ENCODE assay signal across 40 cellular contexts in the genomic region with DNA sequence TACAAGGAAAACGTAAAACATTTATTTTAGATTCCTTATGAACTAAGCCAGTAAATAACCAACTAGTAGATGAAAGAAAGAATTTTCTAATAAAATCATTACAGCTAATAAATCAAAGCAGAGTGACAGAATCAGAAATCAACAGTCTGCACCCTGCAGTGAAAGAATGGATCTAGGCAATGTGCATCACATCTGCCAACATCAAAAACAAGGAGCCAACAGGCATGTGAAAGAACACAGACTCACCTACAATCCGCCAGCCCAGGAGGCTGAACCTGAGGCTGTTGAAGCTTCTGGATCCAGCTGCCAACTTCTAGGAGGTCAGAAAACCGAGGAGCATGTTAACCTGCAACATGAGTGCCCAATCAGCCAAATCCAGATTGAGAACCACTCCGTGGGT.
"Had no signal": no experiment of that assay in that cellular context is flagged by ENCODE, and none has a peak within 500 bp of the region (broad histone marks: within the 10 kb centered on the region; RNA-seq: fewer than 3 reads in every experiment).

No MANE protein-coding gene starts in this region.

- H3K4me3 ChIP-seq: adrenal gland, ascending aorta, breast epithelium, cardiac muscle cell had no signal

- H3K4me1 ChIP-seq: adrenal gland, ascending aorta, breast epithelium had no signal

- H3K4me1 Mint-ChIP-seq: activated naive CD4-positive, alpha-beta T cell treated with anti-CD3 and anti-CD28 coated beads, Interleukin-2, amount 10 ng/mL, durations not matched to agents 7 days and 5 days; activated naive CD4-positive, alpha-beta T cell treated with anti-CD3 and anti-CD28 coated beads, Interleukin-2, amount 50 U/mL, for 24 hours; activated naive CD8-positive, alpha-beta T cell treated with anti-CD3 and anti-CD28 coated beads for 36 hours; activated naive CD8-positive, alpha-beta T cell treated with anti-CD3 and anti-CD28 coated beads, Interleukin-2, amount 10 ng/mL, durations not matched to agents 7 days and 5 days; activated naive CD8-positive, alpha-beta T cell treated with anti-CD3 and anti-CD28 coated beads, Interleukin-2, amount 50 U/mL, for 24 hours; activated T-helper 17 cell treated with anti-CD3 and anti-CD28 coated beads, Interleukin-2, amount 50 U/mL, for 72 hours; brain; central memory CD8-positive, alpha-beta T cell had no signal

- H3K9me3 Mint-ChIP-seq: activated naive CD4-positive, alpha-beta T cell treated with anti-CD3 and anti-CD28 coated beads, Interleukin-2, amount 10 ng/mL, durations not matched to agents 7 days and 5 days; activated naive CD4-positive, alpha-beta T cell treated with anti-CD3 and anti-CD28 coated beads, Interleukin-2, amount 50 U/mL, for 24 hours; activated naive CD8-positive, alpha-beta T cell treated with anti-CD3 and anti-CD28 coated beads for 36 hours; activated naive CD8-positive, alpha-beta T cell treated with anti-CD3 and anti-CD28 coated beads, Interleukin-2, amount 10 ng/mL, durations not matched to agents 7 days and 5 days; activated naive CD8-positive, alpha-beta T cell treated with anti-CD3 and anti-CD28 coated beads, Interleukin-2, amount 50 U/mL, for 24 hours; activated T-cell treated with anti-CD3 and anti-CD28 coated beads, Interleukin-2, amount 50 U/mL, for 24 hours; activated T-cell treated with anti-CD3 and anti-CD28 coated beads, Interleukin-2, amount 50 U/mL, for 72 hours; activated T-helper 17 cell treated with anti-CD3 and anti-CD28 coated beads, Interleukin-2, amount 50 U/mL, for 72 hours; activated T-helper 2 cell treated with anti-CD3 and anti-CD28 coated beads, Interferon-gamma antibody, Interleukin-2, Interleukin-4, amounts not matched to agents 10 μg/mL and 5 μg/mL and 100 μg/mL, durations not matched to agents 14 hours and 24 hours and 36 hours; central memory CD8-positive, alpha-beta T cell had no signal

- H3K27ac Mint-ChIP-seq: activated naive CD4-positive, alpha-beta T cell treated with anti-CD3 and anti-CD28 coated beads for 36 hours; activated naive CD4-positive, alpha-beta T cell treated with anti-CD3 and anti-CD28 coated beads, Interleukin-2, amount 10 ng/mL, durations not matched to agents 7 days and 5 days; activated naive CD4-positive, alpha-beta T cell treated with anti-CD3 and anti-CD28 coated beads, Interleukin-2, amount 50 U/mL, for 24 hours; activated naive CD4-positive, alpha-beta T cell treated with anti-CD3 and anti-CD28 coated beads, Interleukin-2, amount 50 U/mL, for 72 hours; activated naive CD8-positive, alpha-beta T cell; activated naive CD8-positive, alpha-beta T cell treated with anti-CD3 and anti-CD28 coated beads for 36 hours; activated naive CD8-positive, alpha-beta T cell treated with anti-CD3 and anti-CD28 coated beads, Interleukin-2, amount 10 ng/mL, durations not matched to agents 7 days and 5 days; activated naive CD8-positive, alpha-beta T cell treated with anti-CD3 and anti-CD28 coated beads, Interleukin-2, amount 50 U/mL, for 24 hours; activated T-cell treated with anti-CD3 and anti-CD28 coated beads, Interleukin-2, amount 50 U/mL, for 24 hours; activated T-cell treated with anti-CD3 and anti-CD28 coated beads, Interleukin-2, amount 50 U/mL, for 72 hours; activated T-helper 1 cell treated with anti-CD3 and anti-CD28 coated beads, Interleukin-12 subunit alpha, Interleukin-12 subunit beta, Interleukin-2, Interleukin-4 antibody, amounts not matched to agents 30 ng/mL and 10 ng/mL and 1 ng/mL, durations not matched to agents 14 hours and 24 hours and 36 hours; activated T-helper 17 cell treated with anti-CD3 and anti-CD28 coated beads, Interleukin-2, amount 50 U/mL, for 72 hours; activated T-helper 2 cell treated with anti-CD3 and anti-CD28 coated beads, Interferon-gamma antibody, Interleukin-2, Interleukin-4, amounts not matched to agents 10 μg/mL and 5 μg/mL and 100 μg/mL, durations not matched to agents 14 hours and 24 hours and 36 hours; brain had no signal

- H3K27me3 ChIP-seq: adrenal gland, ascending aorta, brain microvascular endothelial cell, breast epithelium had no signal

- H3K36me3 Mint-ChIP-seq: activated naive CD4-positive, alpha-beta T cell treated with anti-CD3 and anti-CD28 coated beads, Interleukin-2, amount 10 ng/mL, durations not matched to agents 7 days and 5 days; activated naive CD4-positive, alpha-beta T cell treated with anti-CD3 and anti-CD28 coated beads, Interleukin-2, amount 50 U/mL, for 72 hours; activated naive CD8-positive, alpha-beta T cell; activated naive CD8-positive, alpha-beta T cell treated with anti-CD3 and anti-CD28 coated beads for 36 hours; activated naive CD8-positive, alpha-beta T cell treated with anti-CD3 and anti-CD28 coated beads, Interleukin-2, amount 10 ng/mL, durations not matched to agents 7 days and 5 days; brain had no signal

- ATAC-seq: activated naive CD4-positive, alpha-beta T cell treated with anti-CD3 and anti-CD28 coated beads, Interleukin-2, amount 50 U/mL, for 72 hours; activated naive CD8-positive, alpha-beta T cell treated with anti-CD3 and anti-CD28 coated beads, Interleukin-2, amount 50 U/mL, for 24 hours; activated T-cell treated with anti-CD3 and anti-CD28 coated beads, Interleukin-2, amount 50 U/mL, for 4 hours; activated T-cell treated with anti-CD3 and anti-CD28 coated beads, Interleukin-2, amount 50 U/mL, for 72 hours; activated T-helper 17 cell treated with anti-CD3 and anti-CD28 coated beads, Interleukin-2, amount 50 U/mL, for 72 hours had no signal

- H3K9me3 ChIP-seq: adrenal gland, breast epithelium had no signal

- DNase-seq: activated effector memory CD4-positive, alpha-beta T cell treated with anti-CD3 and anti-CD28 coated beads, Interleukin-2, amount 50 U/mL, for 16 hours; activated effector memory CD4-positive, alpha-beta T cell treated with Interleukin-2 at 50 U/mL for 16 hours; activated gamma-delta T cell; activated gamma-delta T cell treated with Interleukin-2 at 50 U/mL for 16 hours; activated naive CD4-positive, alpha-beta T cell; activated naive CD4-positive, alpha-beta T cell treated with anti-CD3 and anti-CD28 coated beads for 36 hours; activated naive CD4-positive, alpha-beta T cell treated with anti-CD3 and anti-CD28 coated beads, Interleukin-2, amount 10 ng/mL, durations not matched to agents 7 days and 5 days; activated naive CD4-positive, alpha-beta T cell treated with anti-CD3 and anti-CD28 coated beads, Interleukin-2, amount 50 U/mL, for 16 hours; activated naive CD4-positive, alpha-beta T cell treated with Interleukin-2 at 50 U/mL for 16 hours; activated naive CD8-positive, alpha-beta T cell treated with anti-CD3 and anti-CD28 coated beads for 36 hours; activated naive CD8-positive, alpha-beta T cell treated with anti-CD3 and anti-CD28 coated beads, Interleukin-2, amount 10 ng/mL, durations not matched to agents 7 days and 5 days; activated naive CD8-positive, alpha-beta T cell treated with anti-CD3 and anti-CD28 coated beads, Interleukin-2, amount 50 U/mL, for 24 hours; activated T-cell treated with anti-CD3 and anti-CD28 coated beads for 4 hours; activated T-cell treated with anti-CD3 and anti-CD28 coated beads, Interleukin-2, amount 50 U/mL, for 1 hour; activated T-cell treated with anti-CD3 and anti-CD28 coated beads, Interleukin-2, amount 50 U/mL, for 24 hours; activated T-cell treated with anti-CD3 and anti-CD28 coated beads, Interleukin-2, amount 50 U/mL, for 4 hours; activated T-cell treated with anti-CD3 and anti-CD28 coated beads, Interleukin-2, amount 50 U/mL, for 48 hours; activated T-cell treated with anti-CD3 and anti-CD28 coated beads, Interleukin-2, amount 50 U/mL, for 72 hours; adrenal gland; amniotic stem cell; amygdala; anterior cingulate cortex; aorta; brain microvascular endothelial cell; caudate nucleus; central memory CD4-positive, alpha-beta T cell; cerebellar nuclear complex had no signal

- H3K36me3 ChIP-seq: adrenal gland, ascending aorta, brain microvascular endothelial cell, breast epithelium, cardiac muscle cell had no signal

- H3K4me3 Mint-ChIP-seq: activated naive CD4-positive, alpha-beta T cell treated with anti-CD3 and anti-CD28 coated beads for 36 hours; activated naive CD4-positive, alpha-beta T cell treated with anti-CD3 and anti-CD28 coated beads, Interleukin-2, amount 10 ng/mL, durations not matched to agents 7 days and 5 days; activated naive CD4-positive, alpha-beta T cell treated with anti-CD3 and anti-CD28 coated beads, Interleukin-2, amount 50 U/mL, for 24 hours; activated naive CD8-positive, alpha-beta T cell; activated naive CD8-positive, alpha-beta T cell treated with anti-CD3 and anti-CD28 coated beads for 36 hours; activated naive CD8-positive, alpha-beta T cell treated with anti-CD3 and anti-CD28 coated beads, Interleukin-2, amount 10 ng/mL, durations not matched to agents 7 days and 5 days; activated naive CD8-positive, alpha-beta T cell treated with anti-CD3 and anti-CD28 coated beads, Interleukin-2, amount 50 U/mL, for 24 hours; activated T-cell treated with anti-CD3 and anti-CD28 coated beads, Interleukin-2, amount 50 U/mL, for 24 hours; activated T-cell treated with anti-CD3 and anti-CD28 coated beads, Interleukin-2, amount 50 U/mL, for 4 hours; activated T-cell treated with anti-CD3 and anti-CD28 coated beads, Interleukin-2, amount 50 U/mL, for 72 hours; activated T-helper 1 cell treated with anti-CD3 and anti-CD28 coated beads, Interleukin-12 subunit alpha, Interleukin-12 subunit beta, Interleukin-2, Interleukin-4 antibody, amounts not matched to agents 30 ng/mL and 10 ng/mL and 1 ng/mL, durations not matched to agents 14 hours and 24 hours and 36 hours; activated T-helper 17 cell treated with anti-CD3 and anti-CD28 coated beads, Interleukin-2, amount 50 U/mL, for 72 hours; brain; central memory CD8-positive, alpha-beta T cell had no signal

- H3K27me3 Mint-ChIP-seq: activated naive CD8-positive, alpha-beta T cell; brain had no signal

- FAIRE-seq: astrocyte, bronchial epithelial cell had no signal

- H3K27ac ChIP-seq: adrenal gland, ascending aorta, brain microvascular endothelial cell, breast epithelium, cardiac muscle cell had no signal
